In genomic region chr10:121648078-121648477, GRCh38 we compare ENCODE assay signal across 23 cellular contexts. TPM values are rescaled to one million over a fixed set of nuclear protein-coding genes. Genes with fewer than 3 reads are reported as not detected.
DNase-seq lines count a peak whose midpoint lies in the region; ATAC-seq, FAIRE-seq and TF ChIP-seq lines count a peak whose summit lies in the region.
"Had no signal": no experiment of that assay in that cellular context is flagged by ENCODE, and none has a peak within 500 bp of the region (broad histone marks: within the 10 kb centered on the region; RNA-seq: fewer than 3 reads in every experiment).

No MANE protein-coding gene starts in this region.

- no peak overlapping the region for H3K4me3 Mint-ChIP-seq in stimulated activated memory B cell treated with anti-CD40 and anti-IgM and Interleukin-4, amounts not matched to agents 10 μg/mL and 1 μg/mL and 100 μg/mL, for 72 hours
- H3K4me3 Mint-ChIP-seq: CD14-positive monocyte, T-helper 17 cell, type B pancreatic cell had no signal

- no peak overlapping the region for H3K4me2 ChIP-seq in H1 (ENCODE audit: insufficient read depth in 1 of 2, low read depth in 2 of 2, low read length in 2 of 2)

- no peaks in the 10 kb centered on the region for H4K20me1 ChIP-seq in H1 (replicated peaks in 1 of 2; ENCODE audit: control insufficient read depth in 1 of 2, insufficient read depth in 2 of 2, low read length in 2 of 2)

- WGBS in H1 (ENCODE audit: extremely low coverage in 1 of 2, insufficient coverage in 1 of 2, insufficient read length in 1 of 2, insufficient replicate concordance in 2 of 2, low coverage in 1 of 2, low lambda C conversion rate in 2 of 2, missing lambda C conversion rate in 1 of 2), 2 experiments: 78% methylated on average over 6 of the region's 6 CpGs; no CpG with 5 or more reads in 1 of the 2 experiments

- no peak overlapping the region for H3K56ac ChIP-seq in H1 (replicated peaks; ENCODE audit: insufficient read length, low read depth, low read length)

- H2BK5ac ChIP-seq in H1 (ENCODE audit: low read depth, low read length): peak overlapping the region; percentile 71; the same call in 1 of the 2 replicates

- H3K14ac ChIP-seq in H1 (ENCODE audit: insufficient read length): no peak overlapping the region

- no peak overlapping the region for H3K23ac ChIP-seq in H1 (ENCODE audit: insufficient read length)

- no peak overlapping the region for H2BK20ac ChIP-seq in H1 (ENCODE audit: low read length)

- H4K5ac ChIP-seq in H1 (ENCODE audit: insufficient read length, low read depth, low read length): no peak overlapping the region

- peak; percentile 31 for DNase-seq in SK-MEL-5 (ENCODE audit: low read depth, low spot score)
- DNase-seq in H1 (ENCODE audit: low read depth in 1 of 2, low spot score in 2 of 2): no peak
- DNase-seq in midbrain (lab: John Stamatoyannopoulos, UW): peak; percentile 63
- no peak for DNase-seq in GM19238 (ENCODE audit: insufficient read length, low spot score)
- no peak for DNase-seq in stimulated activated naive CD4-positive, alpha-beta T cell treated with Interleukin-2 at 50 U/mL for 16 hours (lab: John Stamatoyannopoulos, UW)
- DNase-seq: activated effector memory CD4-positive, alpha-beta T cell treated with anti-CD3 and anti-CD28 coated beads, Interleukin-2, amount 50 U/mL, for 16 hours; activated T-cell treated with anti-CD3 and anti-CD28 coated beads for 4 hours; body of pancreas; DMS79 treated with DMSO at 0.1 percent for 48 hours; effector CD4-positive, alpha-beta T cell; glutamatergic neuron; kidney; lower lobe of right lung; NCI-H1436; OCI-M1; T-helper 17 cell had no signal

- no peaks in the 10 kb centered on the region for H3K27me3 Mint-ChIP-seq in stimulated activated memory B cell treated with anti-CD40 and anti-IgM and Interleukin-4, amounts not matched to agents 10 μg/mL and 1 μg/mL and 100 μg/mL, for 72 hours
- H3K27me3 Mint-ChIP-seq: type B pancreatic cell had no signal

- H3K18ac ChIP-seq in H1 (ENCODE audit: extremely low read depth, low read length): no peak overlapping the region; the same call in 1 of the 2 replicates

- no peak overlapping the region for H2BK12ac ChIP-seq in H1 (ENCODE audit: low read depth, low read length)

- no peak overlapping the region for H2BK120ac ChIP-seq in H1 (replicated peaks; ENCODE audit: low read depth, low read length)

- peak; percentile 22 for ATAC-seq in stimulated activated memory B cell treated with anti-CD40 and anti-IgM and Interleukin-4, amounts not matched to agents 10 μg/mL and 1 μg/mL and 100 μg/mL, for 72 hours
- no peak for ATAC-seq in HG02610 (IDR thresholded peaks at IDR 0.05; ENCODE audit: unreplicated experiment)
- ATAC-seq: body of pancreas, lower lobe of right lung, T-helper 17 cell had no signal

- H3K9me3 Mint-ChIP-seq in stimulated activated memory B cell treated with anti-CD40 and anti-IgM and Interleukin-4, amounts not matched to agents 10 μg/mL and 1 μg/mL and 100 μg/mL, for 72 hours: peaks cover 3% of the 10 kb centered on the region

- no peak overlapping the region for H3K27ac Mint-ChIP-seq in stimulated activated memory B cell treated with anti-CD40 and anti-IgM and Interleukin-4, amounts not matched to agents 10 μg/mL and 1 μg/mL and 100 μg/mL, for 72 hours
- H3K27ac Mint-ChIP-seq: CD14-positive monocyte, T-helper 17 cell, type B pancreatic cell had no signal

- H3K79me1 ChIP-seq in H1 (ENCODE audit: low read depth, low read length): no peaks in the 10 kb centered on the region

- H3K4ac ChIP-seq in H1 (replicated peaks; ENCODE audit: insufficient read length, low read depth, low read length): no peak overlapping the region

- no peak overlapping the region for H2BK15ac ChIP-seq in H1 (ENCODE audit: low read length)

- no peak overlapping the region for H3K4me3 ChIP-seq in H1 (ENCODE audit: extremely low read depth in 1 of 4, insufficient read depth in 2 of 4, low read depth in 3 of 4, low read length in 4 of 4)
- H3K4me3 ChIP-seq: body of pancreas, lower lobe of right lung, SK-N-MC had no signal

- peaks cover 0 to 4% (median 0%) of the 10 kb centered on the region in 4 experiments; a peak in 3 of 7 replicates for H3K4me1 ChIP-seq in H1 (replicated peaks in 1 of 4; ENCODE audit: control insufficient read depth in 3 of 4, insufficient read depth in 4 of 4, low read length in 3 of 4)
- H3K4me1 ChIP-seq: body of pancreas, lower lobe of right lung had no signal

- no peak overlapping the region for H3K9ac ChIP-seq in H1 (replicated peaks in 1 of 4; ENCODE audit: extremely low read depth in 1 of 4, low read depth in 3 of 4, low read length in 3 of 4)

- TF ChIP-seq EP300 in H1 (IDR thresholded peaks at IDR 0.05; ENCODE audit: borderline replicate concordance in 1 of 2, low read depth in 2 of 2, low read length in 2 of 2): no peak

- CTCF ChIA-PET in H1 (lab: Charles Lee; ENCODE audit: partially characterized antibody): no interaction called here

- no peak for TF ChIP-seq CTCF in H1 (IDR thresholded peaks at IDR 0.05; ENCODE audit: control extremely low read depth in 1 of 3, insufficient read depth in 1 of 3, low read depth in 1 of 3, low read length in 3 of 3)

- POLR2A ChIA-PET in H1 (lab: Charles Lee; ENCODE audit: partially characterized antibody): no interaction called here

- H3K36me3 ChIP-seq in H1 (ENCODE audit: control insufficient read depth in 2 of 4, insufficient read depth in 4 of 4, low read length in 3 of 4): no peaks in the 10 kb centered on the region
- H3K36me3 ChIP-seq: lower lobe of right lung had no signal

- no peaks in the 10 kb centered on the region for H3K23me2 ChIP-seq in H1 (ENCODE audit: low read depth, low read length)

- H2AK5ac ChIP-seq in H1 (ENCODE audit: low read depth, low read length): 0 out of 2 replicates have a peak overlapping the region, but pooled peaks have one; percentile 32

- H4K91ac ChIP-seq in H1 (replicated peaks; ENCODE audit: insufficient read length, low read length): peak overlapping the region; percentile 52

- H3K36me3 Mint-ChIP-seq in stimulated activated memory B cell treated with anti-CD40 and anti-IgM and Interleukin-4, amounts not matched to agents 10 μg/mL and 1 μg/mL and 100 μg/mL, for 72 hours: no peaks in the 10 kb centered on the region
- H3K36me3 Mint-ChIP-seq: CD14-positive monocyte, type B pancreatic cell had no signal

- no peaks in the 10 kb centered on the region for H3K27me3 ChIP-seq in H1 (replicated peaks in 1 of 4; ENCODE audit: control insufficient read depth in 3 of 4, extremely low read depth in 1 of 4, insufficient read depth in 3 of 4, low read length in 3 of 4)
- H3K27me3 ChIP-seq: body of pancreas had no signal

- TF ChIP-seq POLR2A in H1 (IDR thresholded peaks at IDR 0.05; ENCODE audit: control extremely low read depth in 1 of 2, low read depth in 2 of 2, low read length in 2 of 2): no peak

- no peaks in the 10 kb centered on the region for H3K9me3 ChIP-seq in H1 (ENCODE audit: insufficient read depth in 2 of 2, low read depth in 1 of 2, low read length in 1 of 2)
- H3K9me3 ChIP-seq: body of pancreas, lower lobe of right lung had no signal

- H2AFZ ChIP-seq in H1 (ENCODE audit: low read length): peak overlapping the region; percentile 66; the same call in 1 of the 2 replicates

- no peaks in the 10 kb centered on the region for H3K4me1 Mint-ChIP-seq in stimulated activated memory B cell treated with anti-CD40 and anti-IgM and Interleukin-4, amounts not matched to agents 10 μg/mL and 1 μg/mL and 100 μg/mL, for 72 hours
- H3K4me1 Mint-ChIP-seq: CD14-positive monocyte, T-helper 17 cell had no signal

- in situ Hi-C loops in SK-MEL-5 (cut with HindIII; ENCODE audit: low pct_unique_long_range_greater_than_20kb, low sequenced_read_pairs): no loop called here

- no peak overlapping the region for H4K8ac ChIP-seq in H1 (ENCODE audit: extremely low read depth, insufficient read depth, low read length)

- no peak for FAIRE-seq in H1 (lab: Jason Lieb, UNC)
- FAIRE-seq: kidney had no signal

- TF ChIP-seq RAD21 in H1 (IDR thresholded peaks at IDR 0.05 in 1 of 2, conservative IDR thresholded peaks at IDR 0.05 in 1 of 2; ENCODE audit: low read depth in 2 of 2, low read length in 2 of 2): no peak

- H3K27ac ChIP-seq in H1 (ENCODE audit: low read depth, low read length): no peak overlapping the region
- H3K27ac ChIP-seq: body of pancreas, epithelial cell of prostate, HL-60, lower lobe of right lung, SK-N-MC had no signal

- H3K79me2 ChIP-seq in H1 (ENCODE audit: control insufficient read depth in 1 of 2, insufficient read depth in 2 of 2, low read length in 2 of 2): no peaks in the 10 kb centered on the region

TF ChIP-seq in H1, 55 proteins besides CTCF, POLR2A, EP300 and RAD21 (continues in another document):
- no peak for TF ChIP-seq CEBPB (IDR thresholded peaks at IDR 0.05; ENCODE audit: low read depth, low read length)
- TF ChIP-seq TAF7 (optimal IDR thresholded peaks at IDR 0.05; ENCODE audit: borderline replicate concordance, low read depth, low read length): no peak
- TF ChIP-seq, protein P1, sequence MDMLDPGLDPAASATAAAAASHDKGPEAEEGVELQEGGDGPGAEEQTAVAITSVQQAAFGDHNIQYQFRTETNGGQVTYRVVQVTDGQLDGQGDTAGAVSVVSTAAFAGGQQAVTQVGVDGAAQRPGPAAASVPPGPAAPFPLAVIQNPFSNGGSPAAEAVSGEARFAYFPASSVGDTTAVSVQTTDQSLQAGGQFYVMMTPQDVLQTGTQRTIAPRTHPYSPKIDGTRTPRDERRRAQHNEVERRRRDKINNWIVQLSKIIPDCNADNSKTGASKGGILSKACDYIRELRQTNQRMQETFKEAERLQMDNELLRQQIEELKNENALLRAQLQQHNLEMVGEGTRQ (IDR thresholded peaks at IDR 0.05; ENCODE audit: low read length): no peak
- TF ChIP-seq CBX8 (IDR thresholded peaks at IDR 0.05; ENCODE audit: borderline replicate concordance, low read depth, low read length): no peak

RNA-seq across cellular contexts. Expression of gene FGFR2, which starts 49.8 kb away (rescaled TPM):
- total RNA-seq in SK-MEL-5 (2014; rRNA removed; shearing (Covaris generic)): 0.21 and 1.2 TPM in 2 replicates
- polyA plus RNA-seq in SK-MEL-5 (2015; cell fraction: cytosol; rRNA removed): 0.65 and 1.8 TPM in 2 replicates
- polyA plus RNA-seq in SK-MEL-5 (2015; cell fraction: nucleus; rRNA removed): 2.1 and 5.4 TPM in 2 replicates
- total RNA-seq in H1 (2021; fragmentation: NEBNext Ultra II Directional; extraction: Animal tissue kit (Norgen Biotek cat#: 25700)): 81.2 and 81.6 TPM in 2 replicates
- polyA plus RNA-seq in H1 (2011; rRNA removed): 50.2 and 50.3 TPM in 2 replicates
- polyA plus RNA-seq in H1 (2011; cell fraction: cytosol; rRNA removed): 69.6 TPM
- 128 TPM for polyA plus RNA-seq in H1 (2011; cell fraction: nucleus; rRNA removed)
- polyA plus RNA-seq in H1 (2012, experiment 1 of 2): 53.5 to 65.1 TPM (median 58.9 TPM) in 4 replicates
- polyA plus RNA-seq in H1 (2012, experiment 2 of 2): 15.2 TPM
- 55.3 TPM for polyA plus RNA-seq in H1 (2013, experiment 1 of 2)
- 59.0 TPM for polyA plus RNA-seq in H1 (2013, experiment 2 of 2)
- 126 and 168 TPM in 2 replicates for polyA minus RNA-seq in H1 (2011; rRNA and poly(A)+ RNA removed)
- 103 TPM for polyA minus RNA-seq in H1 (2011; cell fraction: cytosol; rRNA and poly(A)+ RNA removed)
- polyA minus RNA-seq in H1 (2011; cell fraction: nucleus; rRNA and poly(A)+ RNA removed): 190 TPM
- polyA plus RNA-seq: CD14-positive monocyte had no signal

Comparison
In these comparisons a context has a peak if more than half of its experiments do, and no peak if none do; other contexts are left out.
1. DNase-seq: peak in SK-MEL-5 (single experiment) and midbrain (single experiment); none in H1 (0 of 2), GM19238 (single experiment) and stimulated activated naive CD4-positive, alpha-beta T cell treated with Interleukin-2 at 50 U/mL for 16 hours (single experiment).
2. RNA of gene FGFR2, which starts 49.8 kb away (total RNA-seq): 81.2 to 81.6 TPM in H1; 0.21 to 1.2 TPM in SK-MEL-5; every median in the first group is over 10 times any median in the second.